Comparison of ENCODE assay signal across 1 cellular context in genomic region chr10:78830062-78830974, GRCh38.
TF ChIP-seq lines count a peak whose summit lies in the region.

No MANE protein-coding gene starts in this region.

TF ChIP-seq in IMR-90, 13 proteins besides CTCF, POLR2A, EP300 and RAD21 (continued from another document):
- TF ChIP-seq USF2 (IDR thresholded peaks at IDR 0.05; ENCODE audit: low read depth, low read length) (peak; percentile 57; the same call in 1 of the 2 replicates), FOS (IDR thresholded peaks at IDR 0.05; ENCODE audit: low read depth, low read length) (peak; percentile 41; the same call in 1 of the 2 replicates), BHLHE40 (IDR thresholded peaks at IDR 0.05; ENCODE audit: low read depth, low read length) (no peak), SMC3 (IDR thresholded peaks at IDR 0.05; ENCODE audit: low read depth, low read length) (no peak)
TF ChIP-seq in IMR-90: peak in this region for 4.
